Comparison of ENCODE assay signal across 19 cellular contexts in the genomic region with DNA sequence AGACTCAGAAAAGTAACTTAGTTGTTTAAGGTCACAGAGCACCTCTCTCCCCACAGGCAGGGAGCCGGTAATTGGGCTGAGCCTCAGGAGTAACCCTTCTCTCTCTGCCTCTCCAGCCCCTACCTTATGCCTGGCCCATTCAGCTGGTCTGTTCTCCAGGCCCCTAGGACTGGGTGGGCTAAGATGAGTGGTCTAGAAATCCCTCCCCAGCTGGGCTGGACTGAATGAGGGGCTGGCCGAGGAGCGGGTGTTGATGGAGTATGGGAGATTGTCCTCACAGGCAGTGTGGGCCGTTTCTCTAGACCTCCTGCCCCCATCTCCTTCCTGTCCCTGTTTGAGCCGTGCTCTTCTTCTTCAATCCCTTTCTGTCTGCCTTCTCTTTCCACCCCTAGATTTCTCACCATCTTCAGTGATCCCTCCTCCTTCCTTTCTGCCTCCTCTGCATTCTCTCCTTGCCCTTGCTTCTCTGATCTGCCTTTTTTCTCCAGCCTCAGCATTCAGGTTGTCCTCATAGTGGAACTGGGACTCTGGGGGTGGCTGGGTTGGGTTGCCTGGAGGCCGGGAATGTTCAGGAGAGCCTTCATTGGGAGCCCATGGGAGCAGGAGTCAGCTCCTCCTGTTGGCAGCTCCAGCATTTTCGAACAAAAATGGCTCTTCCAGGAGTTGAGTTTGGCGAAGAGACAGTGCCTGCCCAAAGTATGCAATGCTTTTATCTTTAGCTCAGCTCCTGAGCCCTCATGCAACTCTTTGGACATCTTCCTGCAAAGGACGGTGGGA. TPM values are rescaled to one million over a fixed set of nuclear protein-coding genes. Genes with fewer than 3 reads are reported as not detected.
A peak's percentile ranks its signal among the peaks of the same experiment; 100 is the strongest.
DNase-seq lines count a peak whose midpoint lies in the region; ATAC-seq and TF ChIP-seq lines count a peak whose summit lies in the region.
"Had no signal": no experiment of that assay in that cellular context is flagged by ENCODE, and none has a peak within 500 bp of the region (broad histone marks: within the 10 kb centered on the region; RNA-seq: fewer than 3 reads in every experiment).

No MANE protein-coding gene starts in this region.

- H3K4me2 ChIP-seq in mammary epithelial cell (ENCODE audit: insufficient read depth, low read depth, low read length): no peak overlapping the region

- POLR2A ChIA-PET in MCF 10A (lab: Yijun Ruan, JAX): no interaction called here

- H3K4me1 Mint-ChIP-seq in MCF 10A (ENCODE audit: insufficient read depth, unreplicated experiment): peaks cover 20% of the 10 kb centered on the region
- H3K4me1 Mint-ChIP-seq in effector memory CD8-positive, alpha-beta T cell (ENCODE audit: low read depth in 2 of 2): peaks cover 11% of the 10 kb centered on the region in 2 donors
- H3K4me1 Mint-ChIP-seq: activated CD4-positive, alpha-beta T cell treated with anti-CD3 and anti-CD28 coated beads for 36 hours had no signal

- TF ChIP-seq CTCF in MCF 10A (IDR thresholded peaks at IDR 0.05; ENCODE audit: unreplicated experiment) (no peak), mammary epithelial cell (conservative IDR thresholded peaks at IDR 0.05 in 1 of 2, IDR thresholded peaks at IDR 0.05 in 1 of 2; ENCODE audit: extremely low read depth in 1 of 2, insufficient read depth in 1 of 2, low read depth in 1 of 2, low read length in 2 of 2) (no peak), neutrophil (IDR thresholded peaks at IDR 0.05) (no peak), uterus (IDR thresholded peaks at IDR 0.05) (no peak)

- H4K20me1 ChIP-seq in mammary epithelial cell (ENCODE audit: insufficient read depth, low read length): no peaks in the 10 kb centered on the region

- in situ Hi-C loops in mammary epithelial cell (cut with MboI; ENCODE audit: low sequenced_read_pairs in 2 of 2): no loop called here

- CTCF ChIA-PET in MCF 10A (lab: Yijun Ruan, JAX) (interaction anchor here (0.6 kb wide), 1 partner anchor 127 kb away, joined by 4 read pairs; no protein-coding TSS in a partner anchor), mammary epithelial cell (lab: Charles Lee; ENCODE audit: low non-redundant PET) (no interaction called here)

- BruUV-seq in MCF 10A (replicated peaks; lab: Mats Ljungman, UMichigan) (no TSS peak), mammary epithelial cell (replicated peaks; lab: Mats Ljungman, UMichigan) (no TSS peak)

- no peak for ATAC-seq in effector memory CD8-positive, alpha-beta T cell (replicated peaks)
- no peak for ATAC-seq in GM18861 (IDR thresholded peaks at IDR 0.05; ENCODE audit: unreplicated experiment)
- ATAC-seq: activated CD4-positive, alpha-beta T cell treated with anti-CD3 and anti-CD28 coated beads for 36 hours; pancreas had no signal

- no peaks in the 10 kb centered on the region for H3K9me3 Mint-ChIP-seq in MCF 10A (ENCODE audit: unreplicated experiment)
- H3K9me3 Mint-ChIP-seq in effector memory CD8-positive, alpha-beta T cell: no peaks in the 10 kb centered on the region
- H3K9me3 Mint-ChIP-seq: CD4-positive, alpha-beta T cell; mesothelial cell of epicardium had no signal

- no peaks in the 10 kb centered on the region for H3K27me3 ChIP-seq in mammary epithelial cell (ENCODE audit: insufficient read depth, low read length)
- H3K27me3 ChIP-seq in neutrophil: no peaks in the 10 kb centered on the region
- no peaks in the 10 kb centered on the region for H3K27me3 ChIP-seq in uterus
- H3K27me3 ChIP-seq: esophagus muscularis mucosa, pancreas had no signal

- H3K36me3 Mint-ChIP-seq in MCF 10A (ENCODE audit: insufficient read depth, unreplicated experiment): no peaks in the 10 kb centered on the region
- peaks cover 4% of the 10 kb centered on the region for H3K36me3 Mint-ChIP-seq in effector memory CD8-positive, alpha-beta T cell (ENCODE audit: insufficient read depth)
- H3K36me3 Mint-ChIP-seq: mesothelial cell of epicardium had no signal

- 85% methylated on average over 8 of the region's 9 CpGs for WGBS in mammary epithelial cell (ENCODE audit: low coverage, missing lambda C conversion rate)

- no peaks in the 10 kb centered on the region for H3K36me3 ChIP-seq in mammary epithelial cell (ENCODE audit: insufficient read depth, low read length)
- peaks cover 6% of the 10 kb centered on the region for H3K36me3 ChIP-seq in neutrophil
- H3K36me3 ChIP-seq in uterus: no peaks in the 10 kb centered on the region
- H3K36me3 ChIP-seq: esophagus muscularis mucosa, pancreas had no signal

- TF ChIP-seq POLR2A in uterus (IDR thresholded peaks at IDR 0.05): no peak

- H3K4me3 Mint-ChIP-seq in MCF 10A (ENCODE audit: unreplicated experiment): no peak overlapping the region
- H3K4me3 Mint-ChIP-seq in effector memory CD8-positive, alpha-beta T cell: no peak overlapping the region
- H3K4me3 Mint-ChIP-seq: activated CD4-positive, alpha-beta T cell treated with anti-CD3 and anti-CD28 coated beads for 36 hours; CD4-positive, alpha-beta T cell; mesothelial cell of epicardium had no signal

- intact Hi-C loops in MCF 10A (cut with micrococcal nuclease): no loop called here
- intact Hi-C loops in mammary epithelial cell (cut with micrococcal nuclease): no loop called here
- intact Hi-C loops in uterus (cut with DNase I; ENCODE audit: low total_unique reads): no loop called here

- no peak for DNase-seq in MCF 10A (ENCODE audit: unreplicated experiment)
- no peak for DNase-seq in mammary epithelial cell
- DNase-seq in effector memory CD8-positive, alpha-beta T cell: no peak
- DNase-seq in uterus: peak in 1 of 2 donors; percentile 12
- DNase-seq in stimulated activated CD4-positive, alpha-beta T cell treated with anti-CD3 and anti-CD28 coated beads, Interleukin-2, amount 100 ng/mL, for 24 hours: no peak
- no peak for DNase-seq in GOT3 (lab: John Stamatoyannopoulos, UW)
- DNase-seq: activated CD4-positive, alpha-beta T cell treated with anti-CD3 and anti-CD28 coated beads for 36 hours; activated naive CD4-positive, alpha-beta T cell; CD4-positive, alpha-beta T cell; MV-4-11; NCI-H2029; NCI-H526; pancreas; trophoblast cell had no signal

- H2AFZ ChIP-seq in mammary epithelial cell (ENCODE audit: low read depth, low read length): no peak overlapping the region

- H3K27me3 Mint-ChIP-seq in MCF 10A (ENCODE audit: insufficient read depth, unreplicated experiment): no peaks in the 10 kb centered on the region
- H3K27me3 Mint-ChIP-seq in effector memory CD8-positive, alpha-beta T cell: no peaks in the 10 kb centered on the region
- H3K27me3 Mint-ChIP-seq: activated CD4-positive, alpha-beta T cell treated with anti-CD3 and anti-CD28 coated beads for 36 hours; CD4-positive, alpha-beta T cell had no signal

- H3K27ac ChIP-seq in mammary epithelial cell (ENCODE audit: insufficient read depth, low read depth, low read length): no peak overlapping the region
- peak overlapping the region; percentile 18 for H3K27ac ChIP-seq in neutrophil
- H3K27ac ChIP-seq in uterus: peak overlapping the region; percentile 13 to 27
- H3K27ac ChIP-seq: pancreas had no signal

- H3K9me3 ChIP-seq in mammary epithelial cell (replicated peaks; ENCODE audit: insufficient read depth, low read length) (no peaks in the 10 kb centered on the region), neutrophil (no peaks in the 10 kb centered on the region), uterus (no peaks in the 10 kb centered on the region)
- H3K9me3 ChIP-seq: esophagus muscularis mucosa, pancreas had no signal

- H3K4me3 ChIP-seq in mammary epithelial cell (replicated peaks in 1 of 3; ENCODE audit: insufficient read depth in 1 of 3, low read depth in 2 of 3, low read length in 3 of 3): no peak overlapping the region
- no peak overlapping the region for H3K4me3 ChIP-seq in neutrophil (ENCODE audit: low read depth in 1 of 2, low read length in 1 of 2)
- H3K4me3 ChIP-seq in uterus: no peak overlapping the region
- H3K4me3 ChIP-seq: esophagus muscularis mucosa, pancreas, skin epidermis had no signal

- dilution Hi-C loops in mammary epithelial cell (cut with HindIII; ENCODE audit: low sequenced_read_pairs): no loop called here

- H3K27ac Mint-ChIP-seq in MCF 10A (ENCODE audit: low read depth, unreplicated experiment): peak overlapping the region; percentile 30
- H3K27ac Mint-ChIP-seq in effector memory CD8-positive, alpha-beta T cell: peak overlapping the region; percentile 30 to 62
- H3K27ac Mint-ChIP-seq: activated CD4-positive, alpha-beta T cell treated with anti-CD3 and anti-CD28 coated beads for 36 hours; CD4-positive, alpha-beta T cell; mesothelial cell of epicardium had no signal

- peaks cover 67% of the 10 kb centered on the region for H3K79me2 ChIP-seq in mammary epithelial cell (ENCODE audit: insufficient read depth, low read length)

- H3K9ac ChIP-seq in mammary epithelial cell (ENCODE audit: insufficient read depth, low read length): no peak overlapping the region

- peaks cover 13% of the 10 kb centered on the region for H3K4me1 ChIP-seq in mammary epithelial cell (ENCODE audit: insufficient read depth, low read length)
- H3K4me1 ChIP-seq in neutrophil (ENCODE audit: control insufficient read depth in 1 of 2, insufficient read depth in 1 of 2, low read depth in 1 of 2, low read length in 1 of 2): peaks cover 34 to 35% of the 10 kb centered on the region in 2 experiments
- no peaks in the 10 kb centered on the region for H3K4me1 ChIP-seq in uterus
- H3K4me1 ChIP-seq: pancreas had no signal

RNA-seq across cellular contexts. Expression of gene ST3GAL4, which starts 7.6 kb away (rescaled TPM):
- total RNA-seq in MCF 10A (2022): 12.3 and 15.3 TPM in 2 replicates
- total RNA-seq in mammary epithelial cell: 10 to 100 TPM; 32.8 to 38.0 TPM
- 35.9 TPM for polyA plus RNA-seq in mammary epithelial cell
- polyA minus RNA-seq in mammary epithelial cell: 72.9 TPM
- 10 to 100 TPM; 11.8 to 53.3 (median 34.8) TPM for total RNA-seq in uterus

RNA-seq across cellular contexts. Expression of gene DCPS, which starts 59.2 kb away (rescaled TPM):
- 29.6 and 33.7 TPM in 2 replicates for total RNA-seq in MCF 10A (2022)
- 10 to 100 TPM; 16.5 to 29.0 TPM for total RNA-seq in mammary epithelial cell
- polyA plus RNA-seq in mammary epithelial cell: 41.1 TPM
- 22.1 TPM for polyA minus RNA-seq in mammary epithelial cell
- total RNA-seq in uterus: 10 to 100 TPM in 3 of 4 donors, 1 to 10 TPM in 1; 6.4 to 19.7 (median 13.0) TPM
